Comparison of ENCODE assay signal across 15 cellular contexts in genomic region chr7:100983451-100984187, GRCh38. TPM values are rescaled to one million over a fixed set of nuclear protein-coding genes. Genes with fewer than 3 reads are reported as not detected.
DNase-seq lines count a peak whose midpoint lies in the region; ATAC-seq, FAIRE-seq and TF ChIP-seq lines count a peak whose summit lies in the region.
"Had no signal": no experiment of that assay in that cellular context is flagged by ENCODE, and none has a peak within 500 bp of the region (broad histone marks: within the 10 kb centered on the region; RNA-seq: fewer than 3 reads in every experiment).

No MANE protein-coding gene starts in this region.

- H3K27me3 ChIP-seq in HCT116 (ENCODE audit: insufficient read depth, low read length) = no peaks in the 10 kb centered on the region
- H3K27me3 ChIP-seq in spleen (replicated peaks in 1 of 7) = no peaks in the 10 kb centered on the region
- no peaks in the 10 kb centered on the region for H3K27me3 ChIP-seq in H7 (ENCODE audit: control insufficient read depth, insufficient read depth, low read length)

- intact Hi-C loops in HCT116 (cut with micrococcal nuclease) = no loop called here
- intact Hi-C loops in kidney (cut with DNase I) = no loop called here
- intact Hi-C loops in spleen (cut with DNase I; ENCODE audit: low total_unique reads) = no loop called here

- H3K4me2 ChIP-seq in HCT116 (ENCODE audit: low read length) = no peak overlapping the region

- 58 to 76% (median 67%) methylated on average over 8 of the region's 8 CpGs for WGBS in spleen, 5 donors

- TF ChIP-seq RAD21 in HCT116 (IDR thresholded peaks at IDR 0.05; ENCODE audit: low read depth) = no peak

- H3K9ac ChIP-seq in HCT116 (ENCODE audit: low read length) = no peak overlapping the region
- H3K9ac ChIP-seq in kidney (ENCODE audit: low read length in 2 of 2) = no peak overlapping the region
- H3K9ac ChIP-seq: parathyroid adenoma had no signal

- H3K4me1 ChIP-seq in HCT116 (ENCODE audit: control insufficient read depth in 1 of 2, insufficient read depth in 2 of 2, low read length in 2 of 2) (peaks cover 0 to 8% of the 10 kb centered on the region in 2 experiments; a peak in 1 of 4 replicates), kidney (ENCODE audit: control insufficient read depth in 1 of 2, insufficient read depth in 1 of 2, low read depth in 1 of 2, low read length in 2 of 2) (no peaks in the 10 kb centered on the region), spleen (no peaks in the 10 kb centered on the region)
- H3K4me1 ChIP-seq: parathyroid adenoma had no signal

- DNase-seq in HCT116 (ENCODE audit: low read depth, low spot score) (peak; percentile 6), astrocyte of the hippocampus (ENCODE audit: low read depth, low spot score) (peak; percentile 79), kidney (peak; percentile 42), spleen (peak; percentile 11), H7 (no peak), NCI-H345 (lab: John Stamatoyannopoulos, UW) (no peak), NCI-H146 treated with DMSO at 0.1 percent for 48 hours (lab: John Stamatoyannopoulos, UW; ENCODE audit: unreplicated experiment) (no peak)
- DNase-seq: central memory CD4-positive, alpha-beta T cell; DMS 273 treated with DMSO at 0.1 percent for 48 hours; NCI-H526 treated with DMSO at 0.1 percent for 48 hours had no signal

- no peak overlapping the region for H3K27ac ChIP-seq in HCT116 (ENCODE audit: low read depth, low read length)
- no peak overlapping the region for H3K27ac ChIP-seq in kidney (ENCODE audit: low read depth in 2 of 2, low read length in 2 of 2)
- H3K27ac ChIP-seq in spleen = no peak overlapping the region
- H3K27ac ChIP-seq: parathyroid adenoma, SK-N-MC had no signal

- RAD21 ChIA-PET in HCT116 (lab: Charles Lee; ENCODE audit: low non-redundant PET in 1 of 2, low total read pairs in 2 of 2, uncharacterized antibody in 2 of 2, unreplicated experiment in 2 of 2) = no interaction called here

- H3K9me2 ChIP-seq in HCT116 (ENCODE audit: insufficient read depth) = no peaks in the 10 kb centered on the region

- POLR2A ChIA-PET in HCT116 (lab: Charles Lee) = no interaction called here

- no peak for FAIRE-seq in kidney (lab: Jason Lieb, UNC)
- FAIRE-seq: frontal cortex had no signal

- H3K79me2 ChIP-seq in HCT116 (ENCODE audit: insufficient read depth, low read length) = no peaks in the 10 kb centered on the region
- H3K79me2 ChIP-seq: parathyroid adenoma had no signal

- no peak for TF ChIP-seq POLR2A in HCT116 (IDR thresholded peaks at IDR 0.05; ENCODE audit: borderline replicate concordance, extremely low read depth, insufficient read depth, insufficient read length)
- TF ChIP-seq POLR2A in spleen (IDR thresholded peaks at IDR 0.05) = no peak

- H3K36me3 ChIP-seq in HCT116 (ENCODE audit: control insufficient read depth in 1 of 2, insufficient read depth in 2 of 2, low read length in 2 of 2) (no peaks in the 10 kb centered on the region), kidney (ENCODE audit: control insufficient read depth in 1 of 2, insufficient read depth in 2 of 2, low read length in 2 of 2) (no peaks in the 10 kb centered on the region), spleen (no peaks in the 10 kb centered on the region), H7 (replicated peaks; ENCODE audit: control insufficient read depth, insufficient read depth, low read length) (no peaks in the 10 kb centered on the region)

- TF ChIP-seq CTCF in HCT116 (IDR thresholded peaks at IDR 0.05 in 2 of 3, conservative IDR thresholded peaks at IDR 0.05 in 1 of 3; ENCODE audit: borderline replicate concordance in 1 of 3, insufficient read depth in 1 of 3, low read depth in 2 of 3, low read length in 2 of 3) = no peak
- no peak for TF ChIP-seq CTCF in kidney (IDR thresholded peaks at IDR 0.05; ENCODE audit: borderline replicate concordance, extremely low read depth, insufficient read depth)
- TF ChIP-seq CTCF in spleen (IDR thresholded peaks at IDR 0.05 in 8 of 11, conservative IDR thresholded peaks at IDR 0.05 in 3 of 11) = no peak

- ATAC-seq in HCT116 = no peak
- no peak for ATAC-seq in GM21367 (IDR thresholded peaks at IDR 0.05; ENCODE audit: unreplicated experiment)
- ATAC-seq: left lobe of liver had no signal

- H2AFZ ChIP-seq in HCT116 (ENCODE audit: low read depth, low read length, poor library complexity, severe bottlenecking) = no peak overlapping the region
- H2AFZ ChIP-seq: parathyroid adenoma had no signal

- H4K20me1 ChIP-seq in HCT116 (ENCODE audit: insufficient read depth) = no peaks in the 10 kb centered on the region

- CTCF ChIA-PET in HCT116 (lab: Charles Lee) = no interaction called here

- BruUV-seq in HCT116 (replicated peaks; lab: Mats Ljungman, UMichigan) = no TSS peak

- no peak overlapping the region for H3K4me3 ChIP-seq in HCT116 (replicated peaks in 1 of 2; ENCODE audit: low read depth in 1 of 2, low read length in 2 of 2)
- no peak overlapping the region for H3K4me3 ChIP-seq in kidney (ENCODE audit: low read length in 2 of 2)
- no peak overlapping the region for H3K4me3 ChIP-seq in spleen
- H3K4me3 ChIP-seq in H7 (ENCODE audit: insufficient read depth, low read depth, low read length) = no peak overlapping the region
- H3K4me3 ChIP-seq: SK-N-MC had no signal

- no peaks in the 10 kb centered on the region for H3K9me3 ChIP-seq in HCT116 (ENCODE audit: control insufficient read depth in 1 of 2, insufficient read depth in 1 of 2, low read depth in 1 of 2, low read length in 2 of 2)
- H3K9me3 ChIP-seq in kidney (ENCODE audit: control insufficient read depth in 1 of 2, low read length in 2 of 2) = no peaks in the 10 kb centered on the region
- H3K9me3 ChIP-seq in spleen = no peaks in the 10 kb centered on the region

TF ChIP-seq in HCT116, 20 proteins besides CTCF, POLR2A, EP300 and RAD21:
- TF ChIP-seq FOSL1 (IDR thresholded peaks at IDR 0.05; ENCODE audit: low read depth) = no peak
- TF ChIP-seq REST (IDR thresholded peaks at IDR 0.05; ENCODE audit: low read depth) = no peak

RNA-seq across cellular contexts. Expression of gene MUC12, which starts 14.3 kb away (rescaled TPM):
- total RNA-seq in HCT116 (2021; ENCODE audit: unreplicated experiment) (0.64 TPM), kidney (3.8 TPM), spleen (under 1 TPM in 5 of 7 donors, not detected in 2; 0.07 to 0.89 (median 0.57) TPM)
- polyA plus RNA-seq in HCT116 (2012) = 0.99 and 1.4 TPM in 2 replicates
- polyA plus RNA-seq in kidney (ENCODE audit: insufficient read depth, low read depth, low replicate concordance) (not detected), spleen (1 to 10 TPM in 2 of 3 donors, under 1 TPM in 1; 0.90 to 1.7 (median 1.3) TPM)
- 1.8 and 10.4 TPM in 2 replicates for total RNA-seq in H7 (2014; rRNA removed; shearing (Covaris generic))

RNA-seq across cellular contexts. Expression of gene MUC3A, which starts 34.3 kb away (rescaled TPM):
- total RNA-seq in HCT116 (2021; ENCODE audit: unreplicated experiment) (30.8 TPM), kidney (39.1 TPM), spleen (under 1 TPM; 0.07 to 0.73 (median 0.30) TPM)
- 42.8 and 46.1 TPM in 2 replicates for polyA plus RNA-seq in HCT116 (2012)
- polyA plus RNA-seq in kidney (ENCODE audit: insufficient read depth, low read depth, low replicate concordance) (0.65 TPM), spleen (under 1 TPM; 0.17 to 0.29 (median 0.27) TPM)
- total RNA-seq in H7 (2014; rRNA removed; shearing (Covaris generic)) = 8.5 and 14.6 TPM in 2 replicates

RNA-seq across cellular contexts. Expression of gene MUC17, which starts 36.3 kb away (rescaled TPM):
- not detected for total RNA-seq in HCT116 (2021; ENCODE audit: unreplicated experiment)
- 0.01 TPM in 1 of 2 replicates, not detected in the other for polyA plus RNA-seq in HCT116 (2012)
- total RNA-seq in kidney = not detected
- not detected for polyA plus RNA-seq in kidney (ENCODE audit: insufficient read depth, low read depth, low replicate concordance)
- not detected for total RNA-seq in spleen
- not detected for polyA plus RNA-seq in spleen
- not detected in 2 replicates for total RNA-seq in H7 (2014; rRNA removed; shearing (Covaris generic))
- total RNA-seq: frontal cortex, left lobe of liver had no signal

Comparison
In these comparisons a context has a peak if more than half of its experiments do, and no peak if none do; other contexts are left out.
1. DNase-seq: peak in HCT116 (single experiment), astrocyte of the hippocampus (single experiment), kidney (single experiment) and spleen (single experiment); none in H7 (single experiment), NCI-H345 (single experiment) and NCI-H146 treated with DMSO at 0.1 percent for 48 hours (single experiment).